2 cellular contexts compared by ENCODE assay signal in genomic region chr2:20803974-20804373, GRCh38.
A peak's percentile ranks its signal among the peaks of the same experiment; 100 is the strongest.
TF ChIP-seq lines count a peak whose summit lies in the region.

No MANE protein-coding gene starts in this region.

TF ChIP-seq in GM23338, 12 proteins besides CTCF, POLR2A, EP300 and RAD21:
- no peak for TF ChIP-seq POLR2AphosphoS5 (IDR thresholded peaks at IDR 0.05; ENCODE audit: low read depth)
- no peak for TF ChIP-seq EZH2phosphoT487 (IDR thresholded peaks at IDR 0.05; ENCODE audit: unreplicated experiment)
- TF ChIP-seq STAT1 (IDR thresholded peaks at IDR 0.05; ENCODE audit: unreplicated experiment) = no peak
- TF ChIP-seq EZH2 (IDR thresholded peaks at IDR 0.05; ENCODE audit: low read depth, unreplicated experiment) = no peak
- TF ChIP-seq ZNF114 (CRISPR knock-in tag; IDR thresholded peaks at IDR 0.05) = no peak
- no peak for TF ChIP-seq CREB1 (CRISPR knock-in tag; IDR thresholded peaks at IDR 0.05; ENCODE audit: low read depth)
- TF ChIP-seq, protein P1, sequence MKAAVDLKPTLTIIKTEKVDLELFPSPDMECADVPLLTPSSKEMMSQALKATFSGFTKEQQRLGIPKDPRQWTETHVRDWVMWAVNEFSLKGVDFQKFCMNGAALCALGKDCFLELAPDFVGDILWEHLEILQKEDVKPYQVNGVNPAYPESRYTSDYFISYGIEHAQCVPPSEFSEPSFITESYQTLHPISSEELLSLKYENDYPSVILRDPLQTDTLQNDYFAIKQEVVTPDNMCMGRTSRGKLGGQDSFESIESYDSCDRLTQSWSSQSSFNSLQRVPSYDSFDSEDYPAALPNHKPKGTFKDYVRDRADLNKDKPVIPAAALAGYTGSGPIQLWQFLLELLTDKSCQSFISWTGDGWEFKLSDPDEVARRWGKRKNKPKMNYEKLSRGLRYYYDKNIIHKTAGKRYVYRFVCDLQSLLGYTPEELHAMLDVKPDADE (IDR thresholded peaks at IDR 0.05) = no peak
- no peak for TF ChIP-seq ZNF331 (CRISPR knock-in tag; IDR thresholded peaks at IDR 0.05; ENCODE audit: low read depth)
- TF ChIP-seq JUNB (IDR thresholded peaks at IDR 0.05; ENCODE audit: unreplicated experiment) = no peak
- no peak for TF ChIP-seq NANOG (IDR thresholded peaks at IDR 0.05; ENCODE audit: borderline replicate concordance)
- TF ChIP-seq, protein P2, sequence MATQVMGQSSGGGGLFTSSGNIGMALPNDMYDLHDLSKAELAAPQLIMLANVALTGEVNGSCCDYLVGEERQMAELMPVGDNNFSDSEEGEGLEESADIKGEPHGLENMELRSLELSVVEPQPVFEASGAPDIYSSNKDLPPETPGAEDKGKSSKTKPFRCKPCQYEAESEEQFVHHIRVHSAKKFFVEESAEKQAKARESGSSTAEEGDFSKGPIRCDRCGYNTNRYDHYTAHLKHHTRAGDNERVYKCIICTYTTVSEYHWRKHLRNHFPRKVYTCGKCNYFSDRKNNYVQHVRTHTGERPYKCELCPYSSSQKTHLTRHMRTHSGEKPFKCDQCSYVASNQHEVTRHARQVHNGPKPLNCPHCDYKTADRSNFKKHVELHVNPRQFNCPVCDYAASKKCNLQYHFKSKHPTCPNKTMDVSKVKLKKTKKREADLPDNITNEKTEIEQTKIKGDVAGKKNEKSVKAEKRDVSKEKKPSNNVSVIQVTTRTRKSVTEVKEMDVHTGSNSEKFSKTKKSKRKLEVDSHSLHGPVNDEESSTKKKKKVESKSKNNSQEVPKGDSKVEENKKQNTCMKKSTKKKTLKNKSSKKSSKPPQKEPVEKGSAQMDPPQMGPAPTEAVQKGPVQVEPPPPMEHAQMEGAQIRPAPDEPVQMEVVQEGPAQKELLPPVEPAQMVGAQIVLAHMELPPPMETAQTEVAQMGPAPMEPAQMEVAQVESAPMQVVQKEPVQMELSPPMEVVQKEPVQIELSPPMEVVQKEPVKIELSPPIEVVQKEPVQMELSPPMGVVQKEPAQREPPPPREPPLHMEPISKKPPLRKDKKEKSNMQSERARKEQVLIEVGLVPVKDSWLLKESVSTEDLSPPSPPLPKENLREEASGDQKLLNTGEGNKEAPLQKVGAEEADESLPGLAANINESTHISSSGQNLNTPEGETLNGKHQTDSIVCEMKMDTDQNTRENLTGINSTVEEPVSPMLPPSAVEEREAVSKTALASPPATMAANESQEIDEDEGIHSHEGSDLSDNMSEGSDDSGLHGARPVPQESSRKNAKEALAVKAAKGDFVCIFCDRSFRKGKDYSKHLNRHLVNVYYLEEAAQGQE (IDR thresholded peaks at IDR 0.05; ENCODE audit: unreplicated experiment) = no peak

TF ChIP-seq in K562, 482 proteins besides CTCF, POLR2A, EP300 and RAD21:
- TF ChIP-seq FOSL1 (tag; conservative IDR thresholded peaks at IDR 0.05) (no peak), NFE2 (IDR thresholded peaks at IDR 0.05; ENCODE audit: low read depth) (peak; percentile 21; the same call in 1 of the 2 replicates), MAFG (tag; conservative IDR thresholded peaks at IDR 0.05) (0 out of 2 replicates have a peak, but pooled peaks have one; percentile 6)
